In the genomic region with DNA sequence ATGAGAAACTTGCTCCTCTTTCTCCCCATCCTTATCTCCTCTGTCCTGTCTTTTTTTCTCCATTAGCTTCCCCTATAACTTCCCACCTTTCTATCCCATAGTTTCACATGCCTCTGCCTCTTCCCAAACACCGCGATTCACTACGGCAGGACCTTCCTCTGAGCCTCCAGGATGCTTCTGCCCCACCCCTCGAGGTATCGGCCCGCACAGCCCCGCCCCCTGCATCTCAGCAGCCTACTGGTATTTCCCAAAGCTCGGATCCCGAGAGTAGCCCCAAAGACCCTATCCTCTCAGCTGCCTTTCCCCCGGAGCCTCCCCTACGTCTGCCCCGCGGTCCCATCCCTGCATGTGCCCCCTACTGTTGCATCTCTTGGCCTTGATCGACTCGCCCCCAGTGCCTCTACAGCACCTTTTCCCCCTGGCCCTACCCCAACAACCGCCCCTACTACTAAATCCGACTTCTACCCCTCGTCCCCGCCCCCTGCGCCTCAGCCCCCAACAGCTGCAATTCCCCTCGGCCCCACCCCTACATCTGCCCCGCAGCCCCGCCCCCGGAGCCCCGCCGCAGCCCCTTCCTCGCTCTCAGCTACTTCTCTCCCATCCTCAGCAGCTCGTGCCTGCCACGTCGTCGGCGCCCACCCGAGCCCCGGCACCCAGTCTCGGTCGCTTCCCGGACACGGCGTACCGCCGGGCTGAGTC, we compare ENCODE assay signal across 8 cellular contexts. TPM values are rescaled to one million over a fixed set of nuclear protein-coding genes. Genes with fewer than 3 reads are reported as not detected.
DNase-seq lines count a peak whose midpoint lies in the region; ATAC-seq and TF ChIP-seq lines count a peak whose summit lies in the region.

No MANE protein-coding gene starts in this region.

- H3K9me3 Mint-ChIP-seq in activated CD4-positive, alpha-beta T cell treated with anti-CD3 and anti-CD28 coated beads for 36 hours (ENCODE audit: low read depth), result no peaks in the 10 kb centered on the region
- no peaks in the 10 kb centered on the region for H3K9me3 Mint-ChIP-seq in stimulated activated effector memory CD8-positive, alpha-beta T cell treated with anti-CD3 and anti-CD28 coated beads, Interleukin-12 subunit alpha, Interleukin-12 subunit beta, amount 100 ng/mL, for 72 hours

- H3K27me3 Mint-ChIP-seq in activated CD4-positive, alpha-beta T cell treated with anti-CD3 and anti-CD28 coated beads for 36 hours, result no peaks in the 10 kb centered on the region

- peak; percentile 19 for ATAC-seq in activated CD4-positive, alpha-beta T cell treated with anti-CD3 and anti-CD28 coated beads for 36 hours
- ATAC-seq in stimulated activated effector memory CD8-positive, alpha-beta T cell treated with anti-CD3 and anti-CD28 coated beads, Interleukin-12 subunit alpha, Interleukin-12 subunit beta, amount 100 ng/mL, for 72 hours, result peak; percentile 44

- peak overlapping the region; percentile 61 for H3K27ac Mint-ChIP-seq in activated CD4-positive, alpha-beta T cell treated with anti-CD3 and anti-CD28 coated beads for 36 hours
- peak overlapping the region; percentile 91 for H3K27ac Mint-ChIP-seq in stimulated activated effector memory CD8-positive, alpha-beta T cell treated with anti-CD3 and anti-CD28 coated beads, Interleukin-12 subunit alpha, Interleukin-12 subunit beta, amount 100 ng/mL, for 72 hours

- H3K4me3 Mint-ChIP-seq in activated CD4-positive, alpha-beta T cell treated with anti-CD3 and anti-CD28 coated beads for 36 hours, result peak overlapping the region; percentile 90
- H3K4me3 Mint-ChIP-seq in stimulated activated effector memory CD8-positive, alpha-beta T cell treated with anti-CD3 and anti-CD28 coated beads, Interleukin-12 subunit alpha, Interleukin-12 subunit beta, amount 100 ng/mL, for 72 hours, result peak overlapping the region; percentile 96

- no peaks in the 10 kb centered on the region for H3K27me3 ChIP-seq in BLaER1

- H3K9ac ChIP-seq in BLaER1, result peak overlapping the region; percentile 80

- H3K4me3 ChIP-seq in BLaER1, result peak overlapping the region; percentile 81
- H3K4me3 ChIP-seq in mesodermal cell (ENCODE audit: extremely low read depth, insufficient read depth, low read length, poor library complexity, severe bottlenecking), result peak overlapping the region; percentile 79

- DNase-seq in GM20000 (ENCODE audit: low spot score), result peak; percentile 63
- peak; percentile 47 for DNase-seq in NCI-H146 treated with DMSO at 0.1 percent for 48 hours (lab: John Stamatoyannopoulos, UW; ENCODE audit: unreplicated experiment)
- DNase-seq in activated CD4-positive, alpha-beta T cell treated with anti-CD3 and anti-CD28 coated beads for 36 hours, result peak; percentile 69
- peak; percentile 66 for DNase-seq in effector CD8-positive, alpha-beta T cell (lab: John Stamatoyannopoulos, UW)
- no peak for DNase-seq in stimulated activated effector memory CD8-positive, alpha-beta T cell treated with anti-CD3 and anti-CD28 coated beads, Interleukin-12 subunit alpha, Interleukin-12 subunit beta, amount 100 ng/mL, for 72 hours (ENCODE audit: low spot score in 2 of 2)
- no peak for DNase-seq in NCI-H1092 treated with DMSO at 0.1 percent for 48 hours (lab: John Stamatoyannopoulos, UW)

- peak overlapping the region; percentile 66 for H3K4me2 ChIP-seq in BLaER1

- H3K36me3 ChIP-seq in BLaER1, result peaks cover 36% of the 10 kb centered on the region
- H3K36me3 ChIP-seq in mesodermal cell (ENCODE audit: control insufficient read depth, insufficient read depth, low read length), result peaks cover 40% of the 10 kb centered on the region

- peaks cover 12% of the 10 kb centered on the region for H3K4me1 Mint-ChIP-seq in activated CD4-positive, alpha-beta T cell treated with anti-CD3 and anti-CD28 coated beads for 36 hours
- H3K4me1 Mint-ChIP-seq in stimulated activated effector memory CD8-positive, alpha-beta T cell treated with anti-CD3 and anti-CD28 coated beads, Interleukin-12 subunit alpha, Interleukin-12 subunit beta, amount 100 ng/mL, for 72 hours, result peaks cover 20% of the 10 kb centered on the region

- CTCF ChIA-PET in activated CD4-positive, alpha-beta T cell treated with anti-CD3 and anti-CD28 coated beads for 36 hours (lab: Charles Lee), result interaction anchor here (0.6 to 11.5 kb wide), 19 partner anchors 10 to 181 kb away, joined by 3 to 168 read pairs (median 4); partner anchors contain the start of genes ANKRD34A, ANKRD35, NUDT17 and POLR3GL

- 2 to 13% methylated on average over 3 to 22 of the region's 41 CpGs for WGBS in mesodermal cell (ENCODE audit: insufficient coverage in 2 of 2), 2 experiments

- intact Hi-C loops in activated CD4-positive, alpha-beta T cell treated with anti-CD3 and anti-CD28 coated beads for 36 hours (cut with DNase I, micrococcal nuclease), result loop anchor here (1.0 to 2.0 kb wide), 4 partner anchors 14 to 98 kb away; partner anchors contain the start of gene RBM8A (in 2 of the 2)

- H3K36me3 Mint-ChIP-seq in activated CD4-positive, alpha-beta T cell treated with anti-CD3 and anti-CD28 coated beads for 36 hours (ENCODE audit: low read depth), result peaks cover 6% of the 10 kb centered on the region
- H3K36me3 Mint-ChIP-seq in stimulated activated effector memory CD8-positive, alpha-beta T cell treated with anti-CD3 and anti-CD28 coated beads, Interleukin-12 subunit alpha, Interleukin-12 subunit beta, amount 100 ng/mL, for 72 hours, result peaks cover 41% of the 10 kb centered on the region

- no peaks in the 10 kb centered on the region for H4K20me1 ChIP-seq in BLaER1

- peak overlapping the region; percentile 80 for H3K27ac ChIP-seq in BLaER1
- H3K27ac ChIP-seq in mesodermal cell (ENCODE audit: low read depth, low read length, severe bottlenecking), result peak overlapping the region; percentile 79

- TF ChIP-seq CTCF in GM20000 (IDR thresholded peaks at IDR 0.05; ENCODE audit: extremely low read depth, missing control alignments), result no peak

- H3K9me3 ChIP-seq in BLaER1 (no peaks in the 10 kb centered on the region), mesodermal cell (ENCODE audit: control insufficient read depth, low read length) (no peaks in the 10 kb centered on the region)

- peaks cover 27% of the 10 kb centered on the region for H3K4me1 ChIP-seq in BLaER1
- H3K4me1 ChIP-seq in mesodermal cell (ENCODE audit: control insufficient read depth, insufficient read depth, low read length, poor library complexity, severe bottlenecking), result peaks cover 3% of the 10 kb centered on the region

- POLR2A ChIA-PET in activated CD4-positive, alpha-beta T cell treated with anti-CD3 and anti-CD28 coated beads for 36 hours (lab: Charles Lee), result interaction anchor here (0.6 to 2.1 kb wide), 13 partner anchors 12 to 194 kb away, joined by 3 to 21 read pairs (median 6); partner anchors contain the start of genes ANKRD34A, ANKRD35, NUDT17 and PEX11B

RNA-seq across cellular contexts. Expression of gene PIAS3, which starts 0.5 kb away (rescaled TPM):
- total RNA-seq in activated CD4-positive, alpha-beta T cell treated with anti-CD3 and anti-CD28 coated beads for 36 hours, result 10 to 100 TPM; 20.0 to 22.0 TPM
- 48.8 TPM for polyA plus RNA-seq in mesodermal cell (2013, experiment 1 of 2)
- polyA plus RNA-seq in mesodermal cell (2013, experiment 2 of 2), result 43.4 TPM

RNA-seq across cellular contexts. Expression of gene NUDT17, which starts 13.0 kb away (rescaled TPM):
- total RNA-seq in activated CD4-positive, alpha-beta T cell treated with anti-CD3 and anti-CD28 coated beads for 36 hours, result 1 to 10 TPM; 3.7 to 4.0 TPM
- polyA plus RNA-seq in mesodermal cell (2013, experiment 1 of 2), result 4.7 TPM
- 3.2 TPM for polyA plus RNA-seq in mesodermal cell (2013, experiment 2 of 2)

RNA-seq across cellular contexts. Expression of gene ANKRD35, which starts 27.3 kb away (rescaled TPM):
- total RNA-seq in activated CD4-positive, alpha-beta T cell treated with anti-CD3 and anti-CD28 coated beads for 36 hours, result under 1 TPM; 0.30 to 0.55 TPM
- polyA plus RNA-seq in mesodermal cell (2013, experiment 1 of 2), result 0.22 TPM
- polyA plus RNA-seq in mesodermal cell (2013, experiment 2 of 2), result 0.15 TPM

RNA-seq across cellular contexts. Expression of gene POLR3C, which starts 34.4 kb away (rescaled TPM):
- total RNA-seq in activated CD4-positive, alpha-beta T cell treated with anti-CD3 and anti-CD28 coated beads for 36 hours, result 10 to 100 TPM; 34.2 to 42.6 TPM
- 27.6 TPM for polyA plus RNA-seq in mesodermal cell (2013, experiment 1 of 2)
- polyA plus RNA-seq in mesodermal cell (2013, experiment 2 of 2), result 28.1 TPM

RNA-seq across cellular contexts. Expression of gene RNF115, which starts 34.5 kb away (rescaled TPM):
- 10 to 100 TPM; 11.8 to 13.9 TPM for total RNA-seq in activated CD4-positive, alpha-beta T cell treated with anti-CD3 and anti-CD28 coated beads for 36 hours
- polyA plus RNA-seq in mesodermal cell (2013, experiment 1 of 2), result 10.6 TPM
- polyA plus RNA-seq in mesodermal cell (2013, experiment 2 of 2), result 8.8 TPM

Comparison
In these comparisons a context has a peak if more than half of its experiments do, and no peak if none do; other contexts are left out.
1. DNase-seq: peak in GM20000 (single experiment), NCI-H146 treated with DMSO at 0.1 percent for 48 hours (single experiment), activated CD4-positive, alpha-beta T cell treated with anti-CD3 and anti-CD28 coated beads for 36 hours (single experiment) and effector CD8-positive, alpha-beta T cell (single experiment); none in stimulated activated effector memory CD8-positive, alpha-beta T cell treated with anti-CD3 and anti-CD28 coated beads, Interleukin-12 subunit alpha, Interleukin-12 subunit beta, amount 100 ng/mL, for 72 hours (0 of 2) and NCI-H1092 treated with DMSO at 0.1 percent for 48 hours (single experiment).